ENCODE assay signal across 22 cellular contexts in the genomic region with DNA sequence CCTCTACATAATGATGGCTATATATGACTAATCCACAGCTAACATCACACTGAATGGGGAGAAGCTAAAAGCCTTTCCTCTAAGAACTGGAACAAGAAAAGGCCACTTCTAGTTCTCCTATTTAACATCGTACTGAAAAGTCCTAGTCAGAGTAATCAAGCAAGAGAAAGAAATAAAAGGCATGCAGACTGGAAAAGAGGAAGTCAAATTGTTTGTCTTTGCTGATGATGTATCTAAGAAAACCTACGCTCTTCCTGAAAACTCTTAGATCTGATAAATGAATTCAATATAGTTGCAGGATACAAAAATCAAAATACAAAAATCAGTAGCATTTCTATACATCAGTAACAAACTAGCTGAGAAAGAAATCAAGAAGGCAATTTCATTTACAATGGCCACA.
"Had no signal": no experiment of that assay in that cellular context is flagged by ENCODE, and none has a peak within 500 bp of the region (broad histone marks: within the 10 kb centered on the region; RNA-seq: fewer than 3 reads in every experiment).

No MANE protein-coding gene starts in this region.

- H3K27me3 ChIP-seq: brain microvascular endothelial cell, colonic mucosa, gastrocnemius medialis, sigmoid colon, thyroid gland had no signal

- H3K36me3 Mint-ChIP-seq: natural killer cell treated with Interleukin-12 subunit alpha and Interleukin-12 subunit beta and Interleukin-15 and Interleukin-18, amount 100 ng/mL, for 72 hours had no signal

- H3K4me1 Mint-ChIP-seq: central memory CD8-positive, alpha-beta T cell; mesothelial cell of epicardium had no signal

- H3K27me3 Mint-ChIP-seq: central memory CD8-positive, alpha-beta T cell; natural killer cell treated with Interleukin-12 subunit alpha and Interleukin-12 subunit beta and Interleukin-15 and Interleukin-18, amount 100 ng/mL, for 72 hours had no signal

- H3K36me3 ChIP-seq: brain microvascular endothelial cell, colonic mucosa, sigmoid colon, thyroid gland had no signal

- H3K4me1 ChIP-seq: colonic mucosa, gastrocnemius medialis, sigmoid colon, thyroid gland had no signal

- H3K4me3 ChIP-seq: colonic mucosa, gastrocnemius medialis, lung, sigmoid colon, thyroid gland had no signal

- H3K4me3 Mint-ChIP-seq: activated T-cell treated with anti-CD3 and anti-CD28 coated beads, Interleukin-2, amount 50 U/mL, for 72 hours; central memory CD8-positive, alpha-beta T cell; mesothelial cell of epicardium; natural killer cell treated with Interleukin-12 subunit alpha and Interleukin-12 subunit beta and Interleukin-15 and Interleukin-18, amount 100 ng/mL, for 72 hours; T-helper 2 cell treated with Interferon-gamma antibody and Interleukin-4, amounts not matched to agents 5 μg/mL and 100 μg/mL, for 36 hours had no signal

- H3K9me3 ChIP-seq: colonic mucosa, gastrocnemius medialis, thyroid gland had no signal

- ATAC-seq: activated T-cell treated with anti-CD3 and anti-CD28 coated beads, Interleukin-2, amount 50 U/mL, for 72 hours; esophagus mucosa; gastrocnemius medialis; left lobe of liver; natural killer cell treated with Interleukin-12 subunit alpha and Interleukin-12 subunit beta and Interleukin-15 and Interleukin-18, amount 100 ng/mL, for 72 hours had no signal

- H3K27ac Mint-ChIP-seq: activated T-cell treated with anti-CD3 and anti-CD28 coated beads, Interleukin-2, amount 50 U/mL, for 72 hours; mesothelial cell of epicardium; natural killer cell treated with Interleukin-12 subunit alpha and Interleukin-12 subunit beta and Interleukin-15 and Interleukin-18, amount 100 ng/mL, for 72 hours; T-helper 2 cell treated with Interferon-gamma antibody and Interleukin-4, amounts not matched to agents 5 μg/mL and 100 μg/mL, for 36 hours had no signal

- DNase-seq: activated CD4-positive, CD25-positive, alpha-beta regulatory T cell treated with anti-CD3 and anti-CD28 coated beads, Interleukin-2, amount 50 U/mL, for 72 hours; activated CD8-positive, alpha-beta memory T cell treated with anti-CD3 and anti-CD28 coated beads for 24 hours; activated CD8-positive, alpha-beta memory T cell treated with anti-CD3 and anti-CD28 coated beads, Interleukin-2, amount 50 U/mL, for 48 hours; activated effector memory CD4-positive, alpha-beta T cell treated with anti-CD3 and anti-CD28 coated beads, Interleukin-2, amount 50 U/mL, for 16 hours; activated naive CD4-positive, alpha-beta T cell treated with anti-CD3 and anti-CD28 coated beads, Interleukin-2, amount 50 U/mL, for 16 hours; activated T-cell treated with anti-CD3 and anti-CD28 coated beads, Interleukin-2, amount 50 U/mL, for 72 hours; aorta; brain microvascular endothelial cell; colonic mucosa; gastrocnemius medialis; head of caudate nucleus; kidney; sigmoid colon; stimulated activated naive CD4-positive, alpha-beta T cell; thyroid gland had no signal

- H3K27ac ChIP-seq: brain microvascular endothelial cell, colonic mucosa, gastrocnemius medialis, sigmoid colon, thyroid gland had no signal
